In the genomic region with DNA sequence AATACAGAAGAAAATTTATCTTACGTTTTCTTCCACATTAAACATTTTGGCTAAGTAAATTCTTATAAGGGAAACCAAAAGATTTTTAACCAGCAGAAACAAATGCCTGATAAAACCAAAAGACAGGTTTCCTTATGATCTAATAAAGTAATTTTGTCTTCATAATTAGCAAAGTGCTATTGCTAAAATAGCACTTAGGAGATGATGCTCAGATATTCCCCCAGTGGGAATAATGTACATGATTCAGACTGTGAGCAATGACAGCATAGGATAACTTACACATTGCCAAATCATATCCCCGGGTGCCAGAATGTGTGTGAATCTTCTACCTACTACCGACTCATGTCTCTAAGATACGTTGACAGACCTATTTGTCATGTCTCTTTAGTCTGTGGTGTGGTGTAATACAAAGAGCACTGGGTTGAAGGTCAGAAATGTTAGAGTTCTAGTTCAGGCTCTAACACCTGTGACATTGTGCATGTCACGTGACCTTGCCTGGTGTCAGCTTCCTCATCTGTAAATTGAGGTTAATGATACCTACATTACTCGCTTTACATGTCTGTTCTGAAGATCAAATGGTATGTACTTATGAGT, we compare ENCODE assay signal across 14 cellular contexts. TPM values are rescaled to one million over a fixed set of nuclear protein-coding genes. Genes with fewer than 3 reads are reported as not detected.
DNase-seq lines count a peak whose midpoint lies in the region; ATAC-seq, FAIRE-seq and TF ChIP-seq lines count a peak whose summit lies in the region.
"Had no signal": no experiment of that assay in that cellular context is flagged by ENCODE, and none has a peak within 500 bp of the region (broad histone marks: within the 10 kb centered on the region; RNA-seq: fewer than 3 reads in every experiment).

No MANE protein-coding gene starts in this region.

- H3K9me3 ChIP-seq in keratinocyte (ENCODE audit: control insufficient read depth, low read depth, low read length) (no peaks in the 10 kb centered on the region), prostate gland (no peaks in the 10 kb centered on the region)
- H3K9me3 ChIP-seq: psoas muscle had no signal

- H3K27ac ChIP-seq in keratinocyte (ENCODE audit: control insufficient read depth, insufficient read depth, low read length) (no peak overlapping the region), prostate gland (no peak overlapping the region)
- H3K27ac ChIP-seq: psoas muscle had no signal

- DNase-seq in Daoy (ENCODE audit: low read depth) = peak; percentile 46
- DNase-seq in HTR-8/SVneo (ENCODE audit: insufficient read length, low spot score) = peak; percentile 24
- peak; percentile 73 for DNase-seq in keratinocyte (ENCODE audit: low read depth, low spot score)
- no peak for DNase-seq in prostate gland (ENCODE audit: low spot score)
- DNase-seq in dedifferentiated amniotic fluid mesenchymal stem cell (ENCODE audit: extremely low spot score) = no peak
- DNase-seq in SW 1271 (lab: John Stamatoyannopoulos, UW) = no peak
- DNase-seq: CD8-positive, alpha-beta memory T cell; MM.1S; NCI-H345; psoas muscle; SHP77 treated with DMSO at 0.1 percent for 48 hours; stimulated activated CD4-positive, alpha-beta T cell treated with anti-CD3 and anti-CD28 coated beads, Interleukin-4, amount 100 ng/mL, for 24 hours had no signal

- no peak overlapping the region for H3K9ac ChIP-seq in keratinocyte (ENCODE audit: control insufficient read depth, extremely low read depth, insufficient read depth, low read length)

- H3K4me2 ChIP-seq in keratinocyte (ENCODE audit: control insufficient read depth, extremely low read depth, insufficient read depth, low read depth, low read length) = no peak overlapping the region

- H3K27me3 ChIP-seq in keratinocyte (ENCODE audit: control insufficient read depth, extremely low read depth, insufficient read depth, low read length) (no peaks in the 10 kb centered on the region), prostate gland (replicated peaks; ENCODE audit: insufficient read depth) (no peaks in the 10 kb centered on the region)

- TF ChIP-seq CTCF in keratinocyte (optimal IDR thresholded peaks at IDR 0.05 in 1 of 3, IDR thresholded peaks at IDR 0.05 in 1 of 3, conservative IDR thresholded peaks at IDR 0.05 in 1 of 3; ENCODE audit: extremely low read depth in 1 of 3, insufficient read depth in 2 of 3, low read length in 3 of 3) (no peak), prostate gland (IDR thresholded peaks at IDR 0.05) (no peak)

- H3K36me3 ChIP-seq in keratinocyte (ENCODE audit: control insufficient read depth in 2 of 2, extremely low read depth in 1 of 2, insufficient read depth in 2 of 2, low read length in 2 of 2) (no peaks in the 10 kb centered on the region), prostate gland (no peaks in the 10 kb centered on the region)

- no peak overlapping the region for H2AFZ ChIP-seq in keratinocyte (ENCODE audit: control insufficient read depth, low read length)

- ATAC-seq in SK-N-SH treated with all-trans-retinoic acid at 6 μM for 48 hours (peak; percentile 30; the same call in 1 of the 3 replicates), HG03571 (IDR thresholded peaks at IDR 0.05; ENCODE audit: unreplicated experiment) (no peak)

- dilution Hi-C loops in keratinocyte (cut with MboI; ENCODE audit: extremely low pct_ligation_motif_present, low sequenced_read_pairs) = no loop called here

- H3K4me3 ChIP-seq in keratinocyte (ENCODE audit: control insufficient read depth in 2 of 3, extremely low read depth in 1 of 3, insufficient read depth in 2 of 3, low read depth in 1 of 3, low read length in 3 of 3) (no peak overlapping the region), prostate gland (no peak overlapping the region)
- H3K4me3 ChIP-seq: psoas muscle had no signal

- no peaks in the 10 kb centered on the region for H3K79me2 ChIP-seq in keratinocyte (ENCODE audit: control insufficient read depth, insufficient read depth, low read length)

- peaks cover 13% of the 10 kb centered on the region for H3K4me1 ChIP-seq in keratinocyte (ENCODE audit: control insufficient read depth, extremely low read depth, insufficient read depth, low read length)
- no peaks in the 10 kb centered on the region for H3K4me1 ChIP-seq in prostate gland (replicated peaks)
- H3K4me1 ChIP-seq: psoas muscle had no signal

- H3K9me1 ChIP-seq in keratinocyte (ENCODE audit: control insufficient read depth, extremely low read depth, insufficient read depth, low read length) = no peaks in the 10 kb centered on the region

- WGBS in prostate gland = 87% methylated on average over 6 of the region's 6 CpGs

- FAIRE-seq in HTR-8/SVneo (lab: Jason Lieb, UNC) = no peak
- peak; percentile 63 for FAIRE-seq in keratinocyte (lab: Jason Lieb, UNC)

- intact Hi-C loops in prostate gland (cut with DNase I) = no loop called here

- no peak for TF ChIP-seq POLR2A in prostate gland (IDR thresholded peaks at IDR 0.05)

- no peaks in the 10 kb centered on the region for H4K20me1 ChIP-seq in keratinocyte (ENCODE audit: control insufficient read depth, extremely low read depth, insufficient read depth, low read length)

TF ChIP-seq in SK-N-SH treated with all-trans-retinoic acid at 6 μM for 48 hours, 23 proteins besides CTCF, POLR2A, EP300 and RAD21:
- TF ChIP-seq CSRNP3 (CRISPR knock-in tag; IDR thresholded peaks at IDR 0.05) (no peak), ESRRG (CRISPR knock-in tag; IDR thresholded peaks at IDR 0.05) (no peak), ZC3H10 (CRISPR knock-in tag; IDR thresholded peaks at IDR 0.05) (no peak), ZNF8 (CRISPR knock-in tag; IDR thresholded peaks at IDR 0.05) (no peak), TCF4 (CRISPR knock-in tag; IDR thresholded peaks at IDR 0.05; ENCODE audit: borderline replicate concordance) (no peak), ISL1 (CRISPR knock-in tag; IDR thresholded peaks at IDR 0.05) (peak; percentile 91), SNAI2 (CRISPR knock-in tag; IDR thresholded peaks at IDR 0.05) (no peak)
- TF ChIP-seq, protein P1, sequence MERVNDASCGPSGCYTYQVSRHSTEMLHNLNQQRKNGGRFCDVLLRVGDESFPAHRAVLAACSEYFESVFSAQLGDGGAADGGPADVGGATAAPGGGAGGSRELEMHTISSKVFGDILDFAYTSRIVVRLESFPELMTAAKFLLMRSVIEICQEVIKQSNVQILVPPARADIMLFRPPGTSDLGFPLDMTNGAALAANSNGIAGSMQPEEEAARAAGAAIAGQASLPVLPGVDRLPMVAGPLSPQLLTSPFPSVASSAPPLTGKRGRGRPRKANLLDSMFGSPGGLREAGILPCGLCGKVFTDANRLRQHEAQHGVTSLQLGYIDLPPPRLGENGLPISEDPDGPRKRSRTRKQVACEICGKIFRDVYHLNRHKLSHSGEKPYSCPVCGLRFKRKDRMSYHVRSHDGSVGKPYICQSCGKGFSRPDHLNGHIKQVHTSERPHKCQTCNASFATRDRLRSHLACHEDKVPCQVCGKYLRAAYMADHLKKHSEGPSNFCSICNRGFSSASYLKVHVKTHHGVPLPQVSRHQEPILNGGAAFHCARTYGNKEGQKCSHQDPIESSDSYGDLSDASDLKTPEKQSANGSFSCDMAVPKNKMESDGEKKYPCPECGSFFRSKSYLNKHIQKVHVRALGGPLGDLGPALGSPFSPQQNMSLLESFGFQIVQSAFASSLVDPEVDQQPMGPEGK (CRISPR knock-in tag; IDR thresholded peaks at IDR 0.05; ENCODE audit: borderline replicate concordance) = no peak

RNA-seq across cellular contexts. Expression of gene PICALM, which starts 30.9 kb away (rescaled TPM):
- total RNA-seq in Daoy (2014; rRNA removed; shearing (Covaris generic)) = 147 and 151 TPM in 2 replicates
- polyA plus RNA-seq in keratinocyte = 265 to 313 TPM (median 293 TPM) in 3 replicates
- 265 TPM for polyA plus RNA-seq in keratinocyte (2011; ENCODE audit: low read depth)
- polyA plus RNA-seq in keratinocyte (2011; cell fraction: cytosol; rRNA removed) = 168 and 340 TPM in 2 replicates
- 353 and 393 TPM in 2 replicates for polyA plus RNA-seq in keratinocyte (2011; cell fraction: nucleus; rRNA removed)
- 125 and 152 TPM in 2 replicates for polyA plus RNA-seq in keratinocyte (2012; ENCODE audit: low replicate concordance)
- polyA minus RNA-seq in keratinocyte = 198 to 513 TPM (median 466 TPM) in 3 replicates
- polyA minus RNA-seq in keratinocyte (2011; cell fraction: cytosol; rRNA and poly(A)+ RNA removed) = 283 TPM
- 343 and 577 TPM in 2 replicates for polyA minus RNA-seq in keratinocyte (2011; cell fraction: nucleus; rRNA and poly(A)+ RNA removed)
- total RNA-seq in prostate gland = 100 to 1,000 TPM; 144 to 206 TPM

Comparison
In these comparisons a context has a peak if more than half of its experiments do, and no peak if none do; other contexts are left out.
1. DNase-seq: peak in Daoy (single experiment), HTR-8/SVneo (single experiment) and keratinocyte (single experiment); none in prostate gland (single experiment), dedifferentiated amniotic fluid mesenchymal stem cell (single experiment) and SW 1271 (0 of 2).